19 cellular contexts compared by ENCODE assay signal in the genomic region with DNA sequence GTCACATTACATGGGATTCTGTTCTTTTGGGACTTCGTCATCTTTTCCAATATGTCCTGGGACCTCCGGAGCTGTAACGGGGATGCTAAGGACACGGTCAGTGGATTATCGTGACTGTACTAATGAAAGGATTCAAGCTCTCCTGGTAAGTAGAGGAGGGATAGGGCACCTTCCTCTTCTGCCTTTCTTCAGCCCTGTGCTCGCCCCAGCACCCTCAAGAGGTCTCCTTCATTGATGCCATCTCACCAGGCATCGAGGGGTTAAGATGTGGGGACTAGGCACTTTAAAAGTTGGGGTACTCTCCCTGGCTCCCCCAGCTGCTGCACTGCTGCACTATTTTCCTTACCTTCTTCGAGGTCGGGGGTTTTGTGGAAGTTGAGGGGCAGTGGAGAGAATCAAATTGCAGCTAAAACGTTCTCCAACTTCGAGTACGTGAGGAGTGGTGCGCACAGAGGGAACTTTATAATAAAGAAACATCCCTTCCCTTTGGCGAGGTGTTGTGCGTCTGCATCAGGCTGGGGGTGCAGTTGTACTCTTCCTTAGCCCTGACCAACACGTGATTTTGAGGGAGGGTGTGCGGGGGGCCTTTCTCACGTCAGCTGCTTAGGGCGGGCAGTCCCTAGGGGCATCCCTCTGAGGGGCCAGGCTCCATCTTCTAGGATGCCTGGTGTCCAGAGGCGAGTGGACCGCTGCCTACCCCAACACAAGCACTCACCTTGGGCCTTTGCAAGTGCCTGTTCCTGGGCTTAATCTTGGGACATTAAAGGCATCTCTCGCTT.
DNase-seq lines count a peak whose midpoint lies in the region; ATAC-seq and TF ChIP-seq lines count a peak whose summit lies in the region.
"Had no signal": no experiment of that assay in that cellular context is flagged by ENCODE, and none has a peak within 500 bp of the region (broad histone marks: within the 10 kb centered on the region; RNA-seq: fewer than 3 reads in every experiment).

No MANE protein-coding gene starts in this region.

- TF ChIP-seq POLR2A in thyroid gland (IDR thresholded peaks at IDR 0.05), result no peak

- in situ Hi-C loops in G401 (cut with HindIII; ENCODE audit: low sequenced_read_pairs), result no loop called here

- peaks cover 0 to 14% of the 10 kb centered on the region in 2 donors for H3K4me1 ChIP-seq in thyroid gland
- H3K4me1 ChIP-seq: body of pancreas had no signal

- H3K36me3 ChIP-seq in WERI-Rb-1, result no peaks in the 10 kb centered on the region; the same call in none of the 2 replicates
- no peaks in the 10 kb centered on the region for H3K36me3 ChIP-seq in thyroid gland

- 76 to 78% methylated on average over 21 to 22 of the region's 22 CpGs for WGBS in thyroid gland, 2 donors

- H3K4me3 ChIP-seq in WERI-Rb-1 (ENCODE audit: low read depth, low read length) (peak overlapping the region; percentile 46), retinal pigment epithelial cell (ENCODE audit: low read length) (peak overlapping the region; percentile 50), thyroid gland (replicated peaks in 1 of 3) (no peak overlapping the region)
- H3K4me3 ChIP-seq: body of pancreas, K562 had no signal

- H3K9me3 ChIP-seq in WERI-Rb-1 (ENCODE audit: severe bottlenecking) (no peaks in the 10 kb centered on the region), thyroid gland (no peaks in the 10 kb centered on the region)
- H3K9me3 ChIP-seq: body of pancreas had no signal

- peak overlapping the region; percentile 46 for H3K27ac ChIP-seq in WERI-Rb-1
- H3K27ac ChIP-seq in thyroid gland, result no peak overlapping the region
- H3K27ac ChIP-seq: body of pancreas, C4-2B had no signal

- no peak for ATAC-seq in HG03571 (IDR thresholded peaks at IDR 0.05; ENCODE audit: unreplicated experiment)
- ATAC-seq: activated CD4-positive, alpha-beta T cell treated with anti-CD3 and anti-CD28 coated beads for 36 hours; esophagus mucosa; K562 had no signal

- intact Hi-C loops in head of caudate nucleus (cut with DNase I), result no loop called here
- intact Hi-C loops in thyroid gland (cut with DNase I), result no loop called here

- peak; percentile 73 for DNase-seq in G401 (ENCODE audit: low spot score)
- no peak for DNase-seq in WERI-Rb-1
- DNase-seq in head of caudate nucleus, result peak in 25 of 42 donors; percentile 21 to 66 (median 44)
- DNase-seq in retinal pigment epithelial cell (ENCODE audit: low read depth), result no peak
- DNase-seq in thyroid gland, result no peak
- DNase-seq in ecto neural progenitor cell (ENCODE audit: low spot score), result no peak
- DNase-seq: activated CD4-positive, alpha-beta T cell treated with anti-CD3 and anti-CD28 coated beads for 36 hours; activated CD8-positive, alpha-beta memory T cell treated with anti-CD3 and anti-CD28 coated beads, Interleukin-2, amount 50 U/mL, for 48 hours; activated gamma-delta T cell treated with Interleukin-2 at 50 U/mL for 16 hours; body of pancreas; NCI-H1092; NCI-H2107; SIG-M5; small intestine; stimulated activated CD4-positive, alpha-beta T cell treated with anti-CD3 and anti-CD28 coated beads, Interleukin-4, amount 100 ng/mL, for 24 hours had no signal

- TF ChIP-seq CTCF in WERI-Rb-1 (IDR thresholded peaks at IDR 0.05; ENCODE audit: low read depth, low read length) (no peak), retinal pigment epithelial cell (conservative IDR thresholded peaks at IDR 0.05; ENCODE audit: low read depth, low read length) (no peak), thyroid gland (IDR thresholded peaks at IDR 0.05) (no peak)

- H3K27me3 ChIP-seq in WERI-Rb-1 (ENCODE audit: insufficient read depth, low read depth, severe bottlenecking) (no peaks in the 10 kb centered on the region), thyroid gland (no peaks in the 10 kb centered on the region)
- H3K27me3 ChIP-seq: body of pancreas had no signal

Comparison
In these comparisons a context has a peak if more than half of its experiments do, and no peak if none do; other contexts are left out.
1. DNase-seq: peak in G401 (single experiment) and head of caudate nucleus (25 of 42); none in WERI-Rb-1 (single experiment), retinal pigment epithelial cell (single experiment), thyroid gland (0 of 2) and ecto neural progenitor cell (single experiment).
2. H3K4me3 ChIP-seq: peak in WERI-Rb-1 (single experiment) and retinal pigment epithelial cell (single experiment); none in thyroid gland (0 of 3).